Comparison of ENCODE assay signal across 17 cellular contexts in genomic region chr21:36863260-36863659, GRCh38.
DNase-seq lines count a peak whose midpoint lies in the region; ATAC-seq and TF ChIP-seq lines count a peak whose summit lies in the region.
"Had no signal": no experiment of that assay in that cellular context is flagged by ENCODE, and none has a peak within 500 bp of the region (broad histone marks: within the 10 kb centered on the region; RNA-seq: fewer than 3 reads in every experiment).

No MANE protein-coding gene starts in this region.

- no peaks in the 10 kb centered on the region for H3K79me2 ChIP-seq in Karpas-422 (ENCODE audit: low read length)

- H3K36me3 Mint-ChIP-seq in activated naive CD8-positive, alpha-beta T cell treated with anti-CD3 and anti-CD28 coated beads, Interleukin-2, amount 10 ng/mL, durations not matched to agents 7 days and 5 days: peaks cover 7% of the 10 kb centered on the region
- H3K36me3 Mint-ChIP-seq in activated naive CD8-positive, alpha-beta T cell treated with anti-CD3 and anti-CD28 coated beads, Interleukin-2, amount 50 U/mL, for 24 hours (ENCODE audit: low read depth): no peaks in the 10 kb centered on the region
- H3K36me3 Mint-ChIP-seq in progenitor cell of endocrine pancreas (ENCODE audit: insufficient read depth): peaks cover 3% of the 10 kb centered on the region

- H3K36me3 ChIP-seq in RWPE2 (ENCODE audit: low read depth) (no peaks in the 10 kb centered on the region), liver (ENCODE audit: control insufficient read depth in 4 of 4, insufficient read depth in 3 of 4, low read depth in 1 of 4, low read length in 3 of 4) (no peaks in the 10 kb centered on the region), Karpas-422 (ENCODE audit: insufficient read depth, low read length) (no peaks in the 10 kb centered on the region)

- peaks cover 10% of the 10 kb centered on the region; the same call in 1 of the 2 replicates for H4K20me1 ChIP-seq in Karpas-422 (ENCODE audit: insufficient read depth, low read depth, low read length)
- H4K20me1 ChIP-seq: BLaER1 treated with 17β-estradiol and CSF1 and Interleukin-3, amounts not matched to agents 10 nM and 100 nM had no signal

- no peaks in the 10 kb centered on the region for H3K27me3 Mint-ChIP-seq in activated naive CD8-positive, alpha-beta T cell treated with anti-CD3 and anti-CD28 coated beads, Interleukin-2, amount 10 ng/mL, durations not matched to agents 7 days and 5 days
- H3K27me3 Mint-ChIP-seq in activated naive CD8-positive, alpha-beta T cell treated with anti-CD3 and anti-CD28 coated beads, Interleukin-2, amount 50 U/mL, for 24 hours: no peaks in the 10 kb centered on the region
- no peaks in the 10 kb centered on the region for H3K27me3 Mint-ChIP-seq in progenitor cell of endocrine pancreas

- peak in 1 of 2 donors; percentile 8 for TF ChIP-seq RAD21 in liver (IDR thresholded peaks at IDR 0.05)

- no peak overlapping the region for H3K4me2 ChIP-seq in Karpas-422 (ENCODE audit: low read depth, low read length, poor library complexity, severe bottlenecking)

- H3K9me3 Mint-ChIP-seq in activated naive CD8-positive, alpha-beta T cell treated with anti-CD3 and anti-CD28 coated beads, Interleukin-2, amount 10 ng/mL, durations not matched to agents 7 days and 5 days: no peaks in the 10 kb centered on the region
- no peaks in the 10 kb centered on the region for H3K9me3 Mint-ChIP-seq in activated naive CD8-positive, alpha-beta T cell treated with anti-CD3 and anti-CD28 coated beads, Interleukin-2, amount 50 U/mL, for 24 hours
- no peaks in the 10 kb centered on the region for H3K9me3 Mint-ChIP-seq in progenitor cell of endocrine pancreas (ENCODE audit: low read depth)

- H3K4me3 ChIP-seq in RWPE2 (ENCODE audit: severe bottlenecking): no peak overlapping the region
- H3K4me3 ChIP-seq in liver (ENCODE audit: low read depth in 1 of 3, low read length in 3 of 3): no peak overlapping the region
- H3K4me3 ChIP-seq in Karpas-422 (ENCODE audit: low read length): no peak overlapping the region
- H3K4me3 ChIP-seq: BLaER1 treated with 17β-estradiol and CSF1 and Interleukin-3, amounts not matched to agents 10 nM and 100 nM; GM23248 had no signal

- H2AFZ ChIP-seq in Karpas-422 (ENCODE audit: low read length): no peak overlapping the region
- H2AFZ ChIP-seq: GM23248 had no signal

- H3K9me3 ChIP-seq in RWPE2 (ENCODE audit: severe bottlenecking): no peaks in the 10 kb centered on the region
- no peaks in the 10 kb centered on the region for H3K9me3 ChIP-seq in liver (ENCODE audit: control insufficient read depth in 4 of 4, low read length in 3 of 4)
- no peaks in the 10 kb centered on the region for H3K9me3 ChIP-seq in Karpas-422 (ENCODE audit: low read length)

- ATAC-seq in activated naive CD8-positive, alpha-beta T cell treated with anti-CD3 and anti-CD28 coated beads, Interleukin-2, amount 10 ng/mL, durations not matched to agents 7 days and 5 days (ENCODE audit: low read depth): no peak
- ATAC-seq in activated naive CD8-positive, alpha-beta T cell treated with anti-CD3 and anti-CD28 coated beads, Interleukin-2, amount 50 U/mL, for 24 hours: no peak
- ATAC-seq in RWPE2 (ENCODE audit: low read depth): no peak
- ATAC-seq in HG03135 (IDR thresholded peaks at IDR 0.05; ENCODE audit: unreplicated experiment): no peak
- ATAC-seq: HCT116 had no signal

- 90% methylated on average over 4 of the region's 4 CpGs for WGBS in liver

- H3K4me3 Mint-ChIP-seq in activated naive CD8-positive, alpha-beta T cell treated with anti-CD3 and anti-CD28 coated beads, Interleukin-2, amount 10 ng/mL, durations not matched to agents 7 days and 5 days: no peak overlapping the region
- H3K4me3 Mint-ChIP-seq in activated naive CD8-positive, alpha-beta T cell treated with anti-CD3 and anti-CD28 coated beads, Interleukin-2, amount 50 U/mL, for 24 hours: no peak overlapping the region
- H3K4me3 Mint-ChIP-seq in progenitor cell of endocrine pancreas (ENCODE audit: low read depth): no peak overlapping the region
- H3K4me3 Mint-ChIP-seq: CD4-positive, CD25-positive, alpha-beta regulatory T cell had no signal

- no peak for DNase-seq in activated naive CD8-positive, alpha-beta T cell treated with anti-CD3 and anti-CD28 coated beads, Interleukin-2, amount 10 ng/mL, durations not matched to agents 7 days and 5 days
- no peak for DNase-seq in activated naive CD8-positive, alpha-beta T cell treated with anti-CD3 and anti-CD28 coated beads, Interleukin-2, amount 50 U/mL, for 24 hours
- DNase-seq in RWPE2 (ENCODE audit: low spot score) (no peak), progenitor cell of endocrine pancreas (ENCODE audit: low spot score, unreplicated experiment) (no peak), Karpas-422 (no peak), NCI-H526 (lab: John Stamatoyannopoulos, UW) (no peak)
- DNase-seq: ACHN; CD4-positive, CD25-positive, alpha-beta regulatory T cell; DMS153; DMS79 treated with DMSO at 0.1 percent for 48 hours; EL; GM23248 had no signal

- H3K4me1 ChIP-seq in RWPE2 (ENCODE audit: insufficient read depth, poor library complexity, severe bottlenecking) (peaks cover 30% of the 10 kb centered on the region), liver (ENCODE audit: control insufficient read depth in 4 of 4, insufficient read depth in 4 of 4, low read length in 3 of 4) (peaks cover 14 to 43% (median 30%) of the 10 kb centered on the region in 4 donors), Karpas-422 (ENCODE audit: low read length) (peaks cover 24% of the 10 kb centered on the region)

- no peak for TF ChIP-seq CTCF in RWPE2 (IDR thresholded peaks at IDR 0.05; ENCODE audit: poor library complexity, severe bottlenecking)
- TF ChIP-seq CTCF in liver (IDR thresholded peaks at IDR 0.05; ENCODE audit: low read depth, low read length, missing input control): no peak
- no peak for TF ChIP-seq CTCF in progenitor cell of endocrine pancreas (IDR thresholded peaks at IDR 0.05; ENCODE audit: unreplicated experiment)

- H3K27ac Mint-ChIP-seq in activated naive CD8-positive, alpha-beta T cell treated with anti-CD3 and anti-CD28 coated beads, Interleukin-2, amount 10 ng/mL, durations not matched to agents 7 days and 5 days: peak overlapping the region; percentile 44
- H3K27ac Mint-ChIP-seq in activated naive CD8-positive, alpha-beta T cell treated with anti-CD3 and anti-CD28 coated beads, Interleukin-2, amount 50 U/mL, for 24 hours: no peak overlapping the region
- H3K27ac Mint-ChIP-seq in progenitor cell of endocrine pancreas: peak overlapping the region; percentile 0

- H3K27me3 ChIP-seq in RWPE2 (ENCODE audit: insufficient read depth, poor library complexity, severe bottlenecking) (no peaks in the 10 kb centered on the region), liver (ENCODE audit: control insufficient read depth in 4 of 4, insufficient read depth in 4 of 4, low read length in 3 of 4) (no peaks in the 10 kb centered on the region), Karpas-422 (ENCODE audit: low read length) (no peaks in the 10 kb centered on the region)
- H3K27me3 ChIP-seq: BLaER1 treated with 17β-estradiol and CSF1 and Interleukin-3, amounts not matched to agents 10 nM and 100 nM had no signal

- no peaks in the 10 kb centered on the region for H3K9me2 ChIP-seq in Karpas-422 (replicated peaks; ENCODE audit: insufficient read depth, low read length)

- H3K9ac ChIP-seq in liver (ENCODE audit: low read depth in 1 of 2, low read length in 2 of 2) (no peak overlapping the region), Karpas-422 (ENCODE audit: low read length) (no peak overlapping the region)
- H3K9ac ChIP-seq: BLaER1 treated with 17β-estradiol and CSF1 and Interleukin-3, amounts not matched to agents 10 nM and 100 nM; GM23248 had no signal

- POLR2A ChIA-PET in activated naive CD8-positive, alpha-beta T cell treated with anti-CD3 and anti-CD28 coated beads, Interleukin-2, amount 10 ng/mL, durations not matched to agents 7 days and 5 days (lab: Charles Lee): no interaction called here

- H3K27ac ChIP-seq in RWPE2 (ENCODE audit: poor library complexity, severe bottlenecking) (peak overlapping the region; percentile 99), liver (ENCODE audit: low read depth in 1 of 2, low read length in 2 of 2) (peak overlapping the region; percentile 9 to 51), Karpas-422 (ENCODE audit: low read length) (no peak overlapping the region)
- H3K27ac ChIP-seq: 22Rv1; BLaER1 treated with 17β-estradiol and CSF1 and Interleukin-3, amounts not matched to agents 10 nM and 100 nM; GM23248 had no signal

- peaks cover 20% of the 10 kb centered on the region for H3K4me1 Mint-ChIP-seq in activated naive CD8-positive, alpha-beta T cell treated with anti-CD3 and anti-CD28 coated beads, Interleukin-2, amount 10 ng/mL, durations not matched to agents 7 days and 5 days
- H3K4me1 Mint-ChIP-seq in activated naive CD8-positive, alpha-beta T cell treated with anti-CD3 and anti-CD28 coated beads, Interleukin-2, amount 50 U/mL, for 24 hours: peaks cover 4% of the 10 kb centered on the region
- H3K4me1 Mint-ChIP-seq in progenitor cell of endocrine pancreas (ENCODE audit: low read depth): peaks cover 33% of the 10 kb centered on the region

TF ChIP-seq in liver, 16 proteins besides CTCF, POLR2A, EP300 and RAD21 (continues in another document):
- TF ChIP-seq RXRA (IDR thresholded peaks at IDR 0.05) (peak; percentile 31 to 62), JUND (IDR thresholded peaks at IDR 0.05) (no peak), NR2F2 (IDR thresholded peaks at IDR 0.05) (peak; percentile 38), FOXA2 (IDR thresholded peaks at IDR 0.05) (no peak), GABPA (IDR thresholded peaks at IDR 0.05 in 1 of 2, conservative IDR thresholded peaks at IDR 0.05 in 1 of 2) (no peak), HNF4A (conservative IDR thresholded peaks at IDR 0.05) (no peak), HNF4G (IDR thresholded peaks at IDR 0.05) (no peak), EGR1 (IDR thresholded peaks at IDR 0.05; ENCODE audit: low read depth in 2 of 2) (no peak), TAF1 (conservative IDR thresholded peaks at IDR 0.05) (no peak)
- TF ChIP-seq, protein P1, sequence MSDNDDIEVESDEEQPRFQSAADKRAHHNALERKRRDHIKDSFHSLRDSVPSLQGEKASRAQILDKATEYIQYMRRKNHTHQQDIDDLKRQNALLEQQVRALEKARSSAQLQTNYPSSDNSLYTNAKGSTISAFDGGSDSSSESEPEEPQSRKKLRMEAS (IDR thresholded peaks at IDR 0.05): no peak
